26 cellular contexts compared by ENCODE assay signal in genomic region chr15:25234831-25235230, GRCh38.
"Had no signal": no experiment of that assay in that cellular context is flagged by ENCODE, and none has a peak within 500 bp of the region (broad histone marks: within the 10 kb centered on the region; RNA-seq: fewer than 3 reads in every experiment).

No MANE protein-coding gene starts in this region.

- H3K27ac ChIP-seq: stomach, suprapubic skin, testis, thoracic aorta, thyroid gland, tibial artery, tibial nerve, transverse colon, upper lobe of left lung, upper lobe of right lung, uterus had no signal

- H3K36me3 ChIP-seq: stomach, suprapubic skin, thoracic aorta, thyroid gland, tibial artery, tibial nerve, transverse colon, upper lobe of left lung, upper lobe of right lung, uterus had no signal

- H3K9me3 ChIP-seq: testis, thoracic aorta, thyroid gland, upper lobe of right lung, uterus had no signal

- H3K27me3 ChIP-seq: stomach, suprapubic skin, testis, thyroid gland, tibial artery, tibial nerve, transverse colon, upper lobe of left lung, upper lobe of right lung, uterus had no signal

- FAIRE-seq: urothelium cell line had no signal

- DNase-seq: stimulated activated CD4-positive, alpha-beta T cell treated with anti-CD3 and anti-CD28 coated beads, Interleukin-2, amount 100 ng/mL, for 48 hours; stimulated activated CD4-positive, alpha-beta T cell treated with anti-CD3 and anti-CD28 coated beads, Interleukin-4, amount 100 ng/mL, for 1 hour; stimulated activated CD4-positive, alpha-beta T cell treated with anti-CD3 and anti-CD28 coated beads, Interleukin-4, amount 100 ng/mL, for 24 hours; stimulated activated CD4-positive, alpha-beta T cell treated with anti-CD3 and anti-CD28 coated beads, Interleukin-4, amount 100 ng/mL, for 4 hours; stimulated activated CD8-positive, alpha-beta memory T cell treated with anti-CD3 and anti-CD28 coated beads, Interleukin-4, amount 100 ng/mL, for 48 hours; stimulated activated naive B cell treated with anti-CD40 and anti-IgM and Interleukin-4, amounts not matched to agents 10 μg/mL and 1 μg/mL and 100 μg/mL, for 72 hours; stimulated activated naive CD4-positive, alpha-beta T cell; stimulated activated naive CD4-positive, alpha-beta T cell treated with Interleukin-2 at 50 U/mL for 16 hours; stimulated activated naive CD8-positive, alpha-beta T cell treated with anti-CD3 and anti-CD28 coated beads, Interleukin-15, amount 100 ng/mL, for 72 hours; stimulated activated naive CD8-positive, alpha-beta T cell treated with anti-CD3 and anti-CD28 coated beads, Interleukin-15, Interleukin-2, amounts not matched to agents 100 U/mL and 50 U/mL, for 24 hours; stomach; substantia nigra; testis; thyroid gland; tibial artery; transverse colon; trophoblast cell; upper lobe of left lung; upper lobe of right lung; uterus had no signal

- ATAC-seq: stimulated activated effector memory CD8-positive, alpha-beta T cell treated with anti-CD3 and anti-CD28 coated beads, Interleukin-12 subunit alpha, Interleukin-12 subunit beta, amount 100 ng/mL, for 72 hours; stimulated activated memory B cell treated with anti-CD40 and anti-IgM and Interleukin-4, amounts not matched to agents 10 μg/mL and 1 μg/mL and 100 μg/mL, for 72 hours; stimulated activated naive B cell treated with anti-CD40 and anti-IgM and Interleukin-4, amounts not matched to agents 10 μg/mL and 1 μg/mL and 100 μg/mL, for 72 hours; stimulated activated naive CD8-positive, alpha-beta T cell treated with anti-CD3 and anti-CD28 coated beads, Interleukin-15, amount 100 ng/mL, for 72 hours; stimulated activated naive CD8-positive, alpha-beta T cell treated with anti-CD3 and anti-CD28 coated beads, Interleukin-15, Interleukin-2, amounts not matched to agents 100 U/mL and 50 U/mL, for 24 hours; upper lobe of right lung had no signal

- H3K4me1 ChIP-seq: stomach, suprapubic skin, testis, thyroid gland, tibial artery, tibial nerve, transverse colon, upper lobe of left lung, upper lobe of right lung, uterus had no signal

- H3K4me3 ChIP-seq: stomach, suprapubic skin, testis, thoracic aorta, thyroid gland, tibial artery, tibial nerve, transverse colon, upper lobe of left lung, upper lobe of right lung, uterus had no signal
